In the genomic region with DNA sequence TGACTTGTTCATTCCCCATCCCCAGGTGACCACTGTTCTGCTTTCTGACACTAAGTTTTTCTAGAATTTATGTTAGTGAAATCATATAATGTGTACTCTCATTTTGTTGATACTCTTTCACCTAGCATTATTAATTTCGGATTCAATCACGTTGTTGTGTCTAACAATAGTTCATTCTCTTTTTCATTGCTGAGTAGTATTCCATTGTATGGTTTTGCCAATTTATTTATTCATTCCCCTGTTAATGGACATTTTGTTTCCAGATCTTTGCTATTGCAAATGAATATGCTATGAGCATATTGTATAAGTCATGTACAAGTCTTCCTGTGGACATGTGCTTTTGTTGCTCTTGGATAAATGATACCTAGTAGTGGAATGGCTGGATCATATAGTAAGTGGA, we compare ENCODE assay signal across 7 cellular contexts.
"Had no signal": no experiment of that assay in that cellular context is flagged by ENCODE, and none has a peak within 500 bp of the region (broad histone marks: within the 10 kb centered on the region; RNA-seq: fewer than 3 reads in every experiment).

No MANE protein-coding gene starts in this region.

- H3K4me2 ChIP-seq: KMS-11 had no signal

- ATAC-seq: HepG2 had no signal

- DNase-seq: IMR-90, KBM-7, KG1 had no signal

- H3K27ac ChIP-seq: HL-60, KMS-11 had no signal

- FAIRE-seq: HepG2, HTR-8/SVneo had no signal

- H3K9ac ChIP-seq: KMS-11 had no signal
